13 cellular contexts compared by ENCODE assay signal in genomic region chr7:2823124-2823523, GRCh38. TPM values are rescaled to one million over a fixed set of nuclear protein-coding genes. Genes with fewer than 3 reads are reported as not detected.
DNase-seq lines count a peak whose midpoint lies in the region; ATAC-seq and TF ChIP-seq lines count a peak whose summit lies in the region.
"Had no signal": no experiment of that assay in that cellular context is flagged by ENCODE, and none has a peak within 500 bp of the region (broad histone marks: within the 10 kb centered on the region; RNA-seq: fewer than 3 reads in every experiment).

No MANE protein-coding gene starts in this region.

- H3K9ac ChIP-seq in H9 (ENCODE audit: extremely low read depth, insufficient read length, low read length) = no peak overlapping the region
- H3K9ac ChIP-seq: parathyroid adenoma had no signal

- peak overlapping the region; percentile 80 for H2BK120ac ChIP-seq in H9 (ENCODE audit: low read depth, low read length, poor library complexity, severe bottlenecking)

- H3K79me1 ChIP-seq in H9 (ENCODE audit: insufficient read depth, low read depth, low read length, poor library complexity, severe bottlenecking) = peaks cover 5% of the 10 kb centered on the region

- no peak overlapping the region for H4K91ac ChIP-seq in H9 (ENCODE audit: insufficient read length, low read depth, low read length)

- H3K4me1 ChIP-seq in H9 (ENCODE audit: insufficient read depth, low read length) = peaks cover 39% of the 10 kb centered on the region; the same call in 1 of the 2 replicates
- H3K4me1 ChIP-seq: parathyroid adenoma had no signal

- no peak overlapping the region for H4K8ac ChIP-seq in H9 (replicated peaks; ENCODE audit: insufficient read length, low read depth, low read length)

- peak overlapping the region; percentile 15 for H2BK12ac ChIP-seq in H9 (ENCODE audit: insufficient read length, low read depth, low read length)

- H2BK15ac ChIP-seq in H9 (ENCODE audit: low read depth, low read length) = no peak overlapping the region

- H3K27me3 ChIP-seq in H9 (ENCODE audit: insufficient read depth, low read length) = no peaks in the 10 kb centered on the region

- H3K4ac ChIP-seq in H9 (ENCODE audit: low read depth, low read length) = no peak overlapping the region

- POLR2A ChIA-PET in activated B cell treated with CpG ODN at 0.5 μM for 24 hours (lab: Charles Lee) = interaction anchor here (0.6 to 2.5 kb wide), 2 partner anchors 104 to 113 kb away, joined by 5 to 11 read pairs; no protein-coding TSS in a partner anchor

- no peak overlapping the region; the same call in 1 of the 2 replicates for H3K14ac ChIP-seq in H9 (ENCODE audit: insufficient read depth, low read length)

- no peak overlapping the region for H2BK20ac ChIP-seq in H9 (ENCODE audit: low read depth, low read length, poor library complexity, severe bottlenecking)

- H3K4me1 Mint-ChIP-seq in H9 (peaks cover 86 to 87% of the 10 kb centered on the region in 2 experiments), activated B cell treated with CpG ODN at 0.5 μM for 24 hours (peaks cover 73% of the 10 kb centered on the region), osteocyte (ENCODE audit: unreplicated experiment) (peaks cover 84% of the 10 kb centered on the region)

- peak overlapping the region in 1 of 2 experiments; percentile 38; a peak in 1 of 5 replicates for H3K4me3 Mint-ChIP-seq in H9
- H3K4me3 Mint-ChIP-seq in activated B cell treated with CpG ODN at 0.5 μM for 24 hours = no peak overlapping the region
- peak overlapping the region; percentile 38 for H3K4me3 Mint-ChIP-seq in osteocyte (ENCODE audit: unreplicated experiment)
- H3K4me3 Mint-ChIP-seq: activated T-helper 1 cell treated with anti-CD3 and anti-CD28 coated beads, Interleukin-12 subunit alpha, Interleukin-12 subunit beta, Interleukin-2, Interleukin-4 antibody, amounts not matched to agents 30 ng/mL and 10 ng/mL and 1 ng/mL, durations not matched to agents 14 hours and 24 hours and 36 hours; mesothelial cell of epicardium had no signal

- H3K27me3 Mint-ChIP-seq in H9 (ENCODE audit: low read depth) (no peaks in the 10 kb centered on the region), activated B cell treated with CpG ODN at 0.5 μM for 24 hours (no peaks in the 10 kb centered on the region), osteocyte (ENCODE audit: unreplicated experiment) (no peaks in the 10 kb centered on the region)

- DNase-seq in H9 (no peak), activated B cell treated with CpG ODN at 0.5 μM for 24 hours (no peak), left cardiac atrium (no peak), osteocyte (ENCODE audit: extremely low spot score, unreplicated experiment) (no peak), G401 (ENCODE audit: low spot score) (no peak), SIG-M5 treated with dmso at 0.1 percent for 504 hours (lab: John Stamatoyannopoulos, UW; ENCODE audit: unreplicated experiment) (no peak), NCI-H82 (lab: John Stamatoyannopoulos, UW) (no peak)
- DNase-seq: effector CD8-positive, alpha-beta T cell; H7 had no signal

- H3K4me2 ChIP-seq in H9 (ENCODE audit: insufficient read depth, insufficient read length, low read length) = no peak overlapping the region

- H3K23ac ChIP-seq in H9 (ENCODE audit: insufficient read length, low read depth, low read length) = no peak overlapping the region

- H3K9me3 Mint-ChIP-seq in H9 (no peaks in the 10 kb centered on the region; a peak in 1 of 5 replicates), activated B cell treated with CpG ODN at 0.5 μM for 24 hours (no peaks in the 10 kb centered on the region), osteocyte (ENCODE audit: unreplicated experiment) (no peaks in the 10 kb centered on the region)
- H3K9me3 Mint-ChIP-seq: activated T-helper 1 cell treated with anti-CD3 and anti-CD28 coated beads, Interleukin-12 subunit alpha, Interleukin-12 subunit beta, Interleukin-2, Interleukin-4 antibody, amounts not matched to agents 30 ng/mL and 10 ng/mL and 1 ng/mL, durations not matched to agents 14 hours and 24 hours and 36 hours; mesothelial cell of epicardium had no signal

- whole genome bisulfite sequencing in H9 (ENCODE audit: extremely low coverage, insufficient read length, low lambda C conversion rate) = no CpG with 5 or more reads among the region's 6 CpGs

- H2AK5ac ChIP-seq in H9 (ENCODE audit: insufficient read length, low read length) = no peak overlapping the region

- TF ChIP-seq CTCF in H9 (conservative IDR thresholded peaks at IDR 0.05) (no peak), activated B cell treated with CpG ODN at 0.5 μM for 24 hours (IDR thresholded peaks at IDR 0.05) (no peak), osteocyte (IDR thresholded peaks at IDR 0.05) (no peak)

- no peak for ATAC-seq in activated B cell treated with CpG ODN at 0.5 μM for 24 hours (ENCODE audit: low read depth)
- peak; percentile 7 to 57 for ATAC-seq in left cardiac atrium
- no peak for ATAC-seq in HG02571 (IDR thresholded peaks at IDR 0.05; ENCODE audit: unreplicated experiment)

- no peaks in the 10 kb centered on the region for H3K9me3 ChIP-seq in H9 (ENCODE audit: control insufficient read depth, low read depth, low read length)

- H4K20me1 ChIP-seq in H9 (ENCODE audit: control insufficient read depth, insufficient read depth, insufficient read length) = no peaks in the 10 kb centered on the region

- no peak overlapping the region for H2AFZ ChIP-seq in H9 (ENCODE audit: low read length)
- H2AFZ ChIP-seq: parathyroid adenoma had no signal

- peaks cover 30% of the 10 kb centered on the region; the same call in 1 of the 2 replicates for H3K79me2 ChIP-seq in H9 (ENCODE audit: insufficient read depth, low read length)

- CTCF ChIA-PET in activated B cell treated with CpG ODN at 0.5 μM for 24 hours (lab: Charles Lee) = no interaction called here

- peak overlapping the region; percentile 27 for H3K18ac ChIP-seq in H9 (ENCODE audit: insufficient read length, low read depth, low read length)

- no peaks in the 10 kb centered on the region for H3K23me2 ChIP-seq in H9 (ENCODE audit: insufficient read length, low read depth, low read length, poor library complexity, severe bottlenecking)

- H4K5ac ChIP-seq in H9 (ENCODE audit: insufficient read length, low read depth, low read length) = no peak overlapping the region

- H3K56ac ChIP-seq in H9 (ENCODE audit: insufficient read length, low read depth, low read length) = no peak overlapping the region

- peaks cover 12 to 13% (median 12%) of the 10 kb centered on the region in 3 experiments for H3K36me3 Mint-ChIP-seq in H9 (ENCODE audit: insufficient read depth in 1 of 3, low read depth in 3 of 3)
- peaks cover 15% of the 10 kb centered on the region for H3K36me3 Mint-ChIP-seq in activated B cell treated with CpG ODN at 0.5 μM for 24 hours (ENCODE audit: low read depth)
- H3K36me3 Mint-ChIP-seq in osteocyte (ENCODE audit: unreplicated experiment) = peaks cover 13% of the 10 kb centered on the region

- H2BK5ac ChIP-seq in H9 (ENCODE audit: insufficient read length, low read length) = no peak overlapping the region

- in situ Hi-C loops in G401 (cut with HindIII; ENCODE audit: low sequenced_read_pairs) = loop anchor here (10.0 kb wide), 1 partner anchor 122 kb away; no protein-coding TSS in a partner anchor

- peak overlapping the region; percentile 96 for H3K27ac ChIP-seq in H9 (ENCODE audit: insufficient read length, low read depth, low read length)
- H3K27ac ChIP-seq: parathyroid adenoma had no signal

- intact Hi-C loops in activated B cell treated with CpG ODN at 0.5 μM for 24 hours (cut with micrococcal nuclease) = loop anchor here (5.0 kb wide), 3 partner anchors 36 to 101 kb away; no protein-coding TSS in a partner anchor
- intact Hi-C loops in left cardiac atrium (cut with DNase I) = no loop called here

- H3T11ph ChIP-seq in H9 (ENCODE audit: low read length) = no peak overlapping the region

- H3K27ac Mint-ChIP-seq in H9 = peak overlapping the region; percentile 55 to 100 (median 97); a peak in 6 of 7 replicates
- peak overlapping the region; percentile 7 for H3K27ac Mint-ChIP-seq in activated B cell treated with CpG ODN at 0.5 μM for 24 hours
- peak overlapping the region; percentile 90 for H3K27ac Mint-ChIP-seq in osteocyte (ENCODE audit: unreplicated experiment)
- H3K27ac Mint-ChIP-seq: activated T-helper 1 cell treated with anti-CD3 and anti-CD28 coated beads, Interleukin-12 subunit alpha, Interleukin-12 subunit beta, Interleukin-2, Interleukin-4 antibody, amounts not matched to agents 30 ng/mL and 10 ng/mL and 1 ng/mL, durations not matched to agents 14 hours and 24 hours and 36 hours; mesothelial cell of epicardium had no signal

RNA-seq across cellular contexts. Expression of gene GNA12, which starts 21.0 kb away (rescaled TPM):
- total RNA-seq in H9 (2021) = 60.2 and 63.1 TPM in 2 replicates
- total RNA-seq in activated B cell treated with CpG ODN at 0.5 μM for 24 hours = 52.3 and 54.6 TPM in 2 replicates
- 10 to 100 TPM; 47.4 to 52.2 TPM for total RNA-seq in left cardiac atrium
- total RNA-seq in osteocyte = 68.8 and 69.5 TPM in 2 replicates
- 17.7 and 18.2 TPM in 2 replicates for total RNA-seq in G401 (2014; rRNA removed; shearing (Covaris generic))

Comparison
In these comparisons a context has a peak if more than half of its experiments do, and no peak if none do; other contexts are left out.
1. H3K27ac Mint-ChIP-seq: peak in every context shown above with its lines; median percentile 97 in H9; 90 in osteocyte; 7 in activated B cell treated with CpG ODN at 0.5 μM for 24 hours.
2. ATAC-seq: peak in left cardiac atrium (2 of 2); none in activated B cell treated with CpG ODN at 0.5 μM for 24 hours (single experiment) and HG02571 (single experiment).